ENCODE assay signal across 1 cellular context in genomic region chr12:31687101-31687527, GRCh38.
TF ChIP-seq lines count a peak whose summit lies in the region.

No MANE protein-coding gene starts in this region.

TF ChIP-seq in GM12878, 131 proteins besides CTCF, POLR2A, EP300 and RAD21 (continued from another document):
- TF ChIP-seq ELK1 (IDR thresholded peaks at IDR 0.05; ENCODE audit: low read depth, low read length) (no peak), ZNF592 (IDR thresholded peaks at IDR 0.05) (no peak), SIX5 (IDR thresholded peaks at IDR 0.05; ENCODE audit: low read depth, low read length, severe bottlenecking) (no peak), TCF3 (IDR thresholded peaks at IDR 0.05; ENCODE audit: borderline replicate concordance, insufficient read depth, low read depth, low read length) (no peak), PRDM15 (CRISPR knock-in tag; IDR thresholded peaks at IDR 0.05) (no peak), NFYA (IDR thresholded peaks at IDR 0.05; ENCODE audit: borderline replicate concordance, low read depth, low read length) (no peak), BCL3 (IDR thresholded peaks at IDR 0.05; ENCODE audit: borderline replicate concordance, insufficient read depth, low read depth, low read length, poor library complexity, severe bottlenecking) (no peak), SMC3 (IDR thresholded peaks at IDR 0.05; ENCODE audit: borderline replicate concordance, low read length) (0 out of 2 replicates have a peak, but pooled peaks have one; percentile 9), ZBED1 (IDR thresholded peaks at IDR 0.05; ENCODE audit: borderline replicate concordance) (no peak), RUNX3 (IDR thresholded peaks at IDR 0.05; ENCODE audit: low read length) (no peak; the same call in 1 of the 2 replicates), KAT2A (conservative IDR thresholded peaks at IDR 0.05; ENCODE audit: control insufficient read depth, low read depth, low read length) (no peak), IKZF2 (IDR thresholded peaks at IDR 0.05) (peak; percentile 55 to 75; a peak in 3 of 4 replicates), IKZF1 (conservative IDR thresholded peaks at IDR 0.05) (peak; percentile 76), ZNF274 (IDR thresholded peaks at IDR 0.05; ENCODE audit: insufficient read depth, insufficient read length) (no peak), FOXM1 (IDR thresholded peaks at IDR 0.05; ENCODE audit: low read depth, low read length) (no peak), PAX8 (IDR thresholded peaks at IDR 0.05) (no peak), MAX (IDR thresholded peaks at IDR 0.05; ENCODE audit: low read depth, low read length) (no peak), DPF2 (IDR thresholded peaks at IDR 0.05) (peak; percentile 51; the same call in 1 of the 2 replicates), ATF7 (IDR thresholded peaks at IDR 0.05; ENCODE audit: low read depth) (peak; percentile 18; the same call in 1 of the 2 replicates), TCF12 (IDR thresholded peaks at IDR 0.05; ENCODE audit: low read depth, low read length) (no peak), MLLT1 (IDR thresholded peaks at IDR 0.05) (peak; percentile 38; the same call in 1 of the 2 replicates), GABPA (IDR thresholded peaks at IDR 0.05; ENCODE audit: low read depth) (no peak), POU2F2 (IDR thresholded peaks at IDR 0.05; ENCODE audit: borderline replicate concordance, low read depth, low read length) (no peak; the same call in 2 of the 3 replicates), MTA2 (IDR thresholded peaks at IDR 0.05; ENCODE audit: low read depth) (peak; percentile 69), IRF3 (IDR thresholded peaks at IDR 0.05) (no peak), RELB (IDR thresholded peaks at IDR 0.05; ENCODE audit: low read depth) (peak; percentile 81), FOXK2 (IDR thresholded peaks at IDR 0.05) (no peak), MEF2A (IDR thresholded peaks at IDR 0.05; ENCODE audit: insufficient read depth, low read depth, low read length) (peak; percentile 80), WRNIP1 (IDR thresholded peaks at IDR 0.05; ENCODE audit: borderline replicate concordance, low read depth, low read length) (no peak), RAD51 (IDR thresholded peaks at IDR 0.05) (no peak), MEF2B (IDR thresholded peaks at IDR 0.05; ENCODE audit: partially characterized antibody, poor library complexity, severe bottlenecking) (peak; percentile 76), SPI1 (IDR thresholded peaks at IDR 0.05; ENCODE audit: borderline replicate concordance, insufficient read depth, low read depth, low read length) (peak; percentile 75; the same call in 1 of the 2 replicates), NFIC (IDR thresholded peaks at IDR 0.05; ENCODE audit: low read depth, low read length) (peak; percentile 37), TBL1XR1 (IDR thresholded peaks at IDR 0.05; ENCODE audit: low read depth, low read length) (no peak)
